Comparison of ENCODE assay signal across 6 cellular contexts in genomic region chr7:95955748-95956147, GRCh38.
"Had no signal": no experiment of that assay in that cellular context is flagged by ENCODE, and none has a peak within 500 bp of the region (broad histone marks: within the 10 kb centered on the region; RNA-seq: fewer than 3 reads in every experiment).

No MANE protein-coding gene starts in this region.

- H3K4me3 ChIP-seq: GM23338 had no signal

- H3K27ac ChIP-seq: HL-60 had no signal

- DNase-seq: H9, HCEC 1CT, HFFc6, KBM-7 had no signal

- ATAC-seq: GM23338 had no signal
